ENCODE assay signal across 8 cellular contexts in genomic region chr6:145814035-145814500, GRCh38. TPM values are rescaled to one million over a fixed set of nuclear protein-coding genes. Genes with fewer than 3 reads are reported as not detected.
DNase-seq lines count a peak whose midpoint lies in the region; ATAC-seq, FAIRE-seq and TF ChIP-seq lines count a peak whose summit lies in the region.

No MANE protein-coding gene starts in this region.

- peak overlapping the region; percentile 94 for H3K4me2 ChIP-seq in smooth muscle cell

- WGBS in smooth muscle cell (ENCODE audit: low lambda C conversion rate) = under 1% methylated on average over 20 of the region's 33 CpGs

- H3K9me3 ChIP-seq in breast epithelium (no peaks in the 10 kb centered on the region), smooth muscle cell (replicated peaks; ENCODE audit: low read depth) (no peaks in the 10 kb centered on the region)

- no peak for TF ChIP-seq CTCF in breast epithelium (IDR thresholded peaks at IDR 0.05)
- TF ChIP-seq CTCF in smooth muscle cell (IDR thresholded peaks at IDR 0.05; ENCODE audit: borderline replicate concordance, insufficient read depth, poor library complexity, severe bottlenecking) = no peak
- TF ChIP-seq CTCF in D721Med (IDR thresholded peaks at IDR 0.05; ENCODE audit: insufficient read depth, missing control alignments) = no peak

- peaks cover 51% of the 10 kb centered on the region for H3K79me2 ChIP-seq in smooth muscle cell (ENCODE audit: low read depth)

- no peak for TF ChIP-seq POLR2A in breast epithelium (IDR thresholded peaks at IDR 0.05)

- intact Hi-C loops in breast epithelium (cut with DNase I; ENCODE audit: low total_unique reads) = no loop called here

- peak overlapping the region; percentile 92 to 94 for H3K27ac ChIP-seq in breast epithelium
- H3K27ac ChIP-seq in smooth muscle cell (ENCODE audit: low read depth) = peak overlapping the region; percentile 85

- H3K36me3 ChIP-seq in breast epithelium (no peaks in the 10 kb centered on the region), smooth muscle cell (ENCODE audit: low read depth) (no peaks in the 10 kb centered on the region)

- H3K27me3 ChIP-seq in breast epithelium (no peaks in the 10 kb centered on the region), smooth muscle cell (ENCODE audit: low read depth) (no peaks in the 10 kb centered on the region)

- FAIRE-seq in D721Med (lab: Jason Lieb, UNC) = no peak

- H2AFZ ChIP-seq in smooth muscle cell (ENCODE audit: low read depth) = peak overlapping the region; percentile 71

- DNase-seq in DMS53 treated with DMSO at 0.1 percent for 48 hours (lab: John Stamatoyannopoulos, UW; ENCODE audit: unreplicated experiment) (peak; percentile 39), SIG-M5 (lab: John Stamatoyannopoulos, UW) (peak; percentile 19), breast epithelium (ENCODE audit: low spot score in 2 of 2) (no peak), inferior parietal cortex (ENCODE audit: extremely low spot score) (peak; percentile 66), smooth muscle cell (lab: John Stamatoyannopoulos, UW; ENCODE audit: unreplicated experiment) (peak; percentile 29), D721Med (ENCODE audit: insufficient read length, low spot score) (no peak)

- peak overlapping the region; percentile 66 to 81 (median 80) for H3K4me3 ChIP-seq in breast epithelium
- peak overlapping the region; percentile 72 for H3K4me3 ChIP-seq in smooth muscle cell

- H3F3A ChIP-seq in smooth muscle cell (ENCODE audit: low read depth) = no peaks in the 10 kb centered on the region

- ATAC-seq in GM19468 (IDR thresholded peaks at IDR 0.05; ENCODE audit: extremely low read depth, unreplicated experiment) (peak; percentile 2), HG03520 (IDR thresholded peaks at IDR 0.05; ENCODE audit: unreplicated experiment) (peak; percentile 11)

- peak overlapping the region; percentile 80 for H3K9ac ChIP-seq in smooth muscle cell (ENCODE audit: low read depth)

- peaks cover 0 to 5% of the 10 kb centered on the region in 2 donors for H3K4me1 ChIP-seq in breast epithelium
- peaks cover 48% of the 10 kb centered on the region for H3K4me1 ChIP-seq in smooth muscle cell (ENCODE audit: low read depth)

- H4K20me1 ChIP-seq in smooth muscle cell (ENCODE audit: low read depth) = peaks cover 41% of the 10 kb centered on the region

RNA-seq across cellular contexts. Expression of gene FBXO30, which starts 0.5 kb away (rescaled TPM):
- total RNA-seq in breast epithelium (10 to 100 TPM in 1 of 3 donors, 1 to 10 TPM in 2; 8.0 to 11.7 (median 8.2) TPM), smooth muscle cell (8.3 and 10.3 TPM in 2 replicates)
- 3.1 and 3.6 TPM in 2 replicates for polyA plus RNA-seq in smooth muscle cell

Comparison
In these comparisons a context has a peak if more than half of its experiments do, and no peak if none do; other contexts are left out.
1. DNase-seq: peak in DMS53 treated with DMSO at 0.1 percent for 48 hours (single experiment), SIG-M5 (single experiment), inferior parietal cortex (single experiment) and smooth muscle cell (single experiment); none in breast epithelium (0 of 2) and D721Med (single experiment).